Comparison of ENCODE assay signal across 8 cellular contexts in genomic region chr10:95755511-95756004, GRCh38. TPM values are rescaled to one million over a fixed set of nuclear protein-coding genes. Genes with fewer than 3 reads are reported as not detected.
A peak's percentile ranks its signal among the peaks of the same experiment; 100 is the strongest.
DNase-seq lines count a peak whose midpoint lies in the region; ATAC-seq and TF ChIP-seq lines count a peak whose summit lies in the region.

No MANE protein-coding gene starts in this region.

- DNase-seq in coronary artery (ENCODE audit: low spot score): no peak
- no peak for DNase-seq in mesothelial cell of epicardium (ENCODE audit: low spot score in 2 of 2, unreplicated experiment in 2 of 2)
- peak; percentile 19 to 54 for DNase-seq in uterus
- no peak for DNase-seq in activated CD4-positive, alpha-beta T cell treated with anti-CD3 and anti-CD28 coated beads, Interleukin-2, amount 10 ng/mL, durations not matched to agents 7 days and 5 days
- no peak for DNase-seq in NCI-H2107 treated with DMSO at 0.1 percent for 48 hours (lab: John Stamatoyannopoulos, UW; ENCODE audit: unreplicated experiment)
- no peak for DNase-seq in NCI-H1436 (lab: John Stamatoyannopoulos, UW)

- no peak for TF ChIP-seq CTCF in coronary artery (IDR thresholded peaks at IDR 0.05)
- TF ChIP-seq CTCF in mesothelial cell of epicardium (IDR thresholded peaks at IDR 0.05; ENCODE audit: unreplicated experiment): no peak
- no peak for TF ChIP-seq CTCF in uterus (IDR thresholded peaks at IDR 0.05)

- no peaks in the 10 kb centered on the region for H3K27me3 ChIP-seq in HUES6 (ENCODE audit: control insufficient read depth, insufficient read depth, low read length)
- H3K27me3 ChIP-seq in uterus: no peaks in the 10 kb centered on the region

- intact Hi-C loops in uterus (cut with DNase I; ENCODE audit: low total_unique reads): no loop called here

- CTCF ChIA-PET in activated CD4-positive, alpha-beta T cell treated with anti-CD3 and anti-CD28 coated beads, Interleukin-2, amount 10 ng/mL, durations not matched to agents 7 days and 5 days (lab: Charles Lee): interaction anchor here (2.3 kb wide), 1 partner anchor 61 kb away, joined by 6 read pairs; the partner anchor contains the start of gene TCTN3

- no peaks in the 10 kb centered on the region for H3K9me3 Mint-ChIP-seq in mesothelial cell of epicardium
- H3K9me3 Mint-ChIP-seq in activated CD4-positive, alpha-beta T cell treated with anti-CD3 and anti-CD28 coated beads, Interleukin-2, amount 10 ng/mL, durations not matched to agents 7 days and 5 days: no peaks in the 10 kb centered on the region

- H3K9ac ChIP-seq in HUES6 (ENCODE audit: low read length): peak overlapping the region; percentile 41

- peak; percentile 46 for ATAC-seq in GM19455 (IDR thresholded peaks at IDR 0.05; ENCODE audit: unreplicated experiment)

- H3K9me3 ChIP-seq in HUES6 (ENCODE audit: control insufficient read depth, insufficient read depth, low read depth, low read length): no peaks in the 10 kb centered on the region
- no peaks in the 10 kb centered on the region for H3K9me3 ChIP-seq in uterus

- H3K4me1 Mint-ChIP-seq in mesothelial cell of epicardium: peaks cover 14% of the 10 kb centered on the region
- H3K4me1 Mint-ChIP-seq in activated CD4-positive, alpha-beta T cell treated with anti-CD3 and anti-CD28 coated beads, Interleukin-2, amount 10 ng/mL, durations not matched to agents 7 days and 5 days: peaks cover 3% of the 10 kb centered on the region

- peak; percentile 36 to 41 for TF ChIP-seq POLR2A in uterus (IDR thresholded peaks at IDR 0.05)

- H3K27ac ChIP-seq in HUES6 (ENCODE audit: low read depth, low read length) (no peak overlapping the region), coronary artery (peak overlapping the region; percentile 82 to 93), uterus (peak overlapping the region; percentile 74 to 92)

- H3K36me3 Mint-ChIP-seq in mesothelial cell of epicardium: no peaks in the 10 kb centered on the region
- H3K36me3 Mint-ChIP-seq in activated CD4-positive, alpha-beta T cell treated with anti-CD3 and anti-CD28 coated beads, Interleukin-2, amount 10 ng/mL, durations not matched to agents 7 days and 5 days (ENCODE audit: low read depth): no peaks in the 10 kb centered on the region

- H3K27ac Mint-ChIP-seq in mesothelial cell of epicardium: no peak overlapping the region
- H3K27ac Mint-ChIP-seq in activated CD4-positive, alpha-beta T cell treated with anti-CD3 and anti-CD28 coated beads, Interleukin-2, amount 10 ng/mL, durations not matched to agents 7 days and 5 days: no peak overlapping the region

- H3K4me3 Mint-ChIP-seq in mesothelial cell of epicardium: peak overlapping the region; percentile 51
- no peak overlapping the region for H3K4me3 Mint-ChIP-seq in activated CD4-positive, alpha-beta T cell treated with anti-CD3 and anti-CD28 coated beads, Interleukin-2, amount 10 ng/mL, durations not matched to agents 7 days and 5 days

- peaks cover 30% of the 10 kb centered on the region for H3K27me3 Mint-ChIP-seq in mesothelial cell of epicardium (ENCODE audit: low read depth)
- H3K27me3 Mint-ChIP-seq in activated CD4-positive, alpha-beta T cell treated with anti-CD3 and anti-CD28 coated beads, Interleukin-2, amount 10 ng/mL, durations not matched to agents 7 days and 5 days: peaks cover 25% of the 10 kb centered on the region

- H3K4me1 ChIP-seq in HUES6 (ENCODE audit: control insufficient read depth, insufficient read depth, low read length) (peaks cover 16% of the 10 kb centered on the region), uterus (peaks cover 0 to 5% of the 10 kb centered on the region in 2 donors)

- H3K36me3 ChIP-seq in HUES6 (ENCODE audit: control insufficient read depth, insufficient read depth, low read length): no peaks in the 10 kb centered on the region
- no peaks in the 10 kb centered on the region for H3K36me3 ChIP-seq in uterus

- peak overlapping the region; percentile 54 for H3K4me3 ChIP-seq in HUES6 (ENCODE audit: low read depth, low read length)
- peak overlapping the region; percentile 64 for H3K4me3 ChIP-seq in coronary artery
- H3K4me3 ChIP-seq in uterus: peak overlapping the region; percentile 25 to 44

- POLR2A ChIA-PET in activated CD4-positive, alpha-beta T cell treated with anti-CD3 and anti-CD28 coated beads, Interleukin-2, amount 10 ng/mL, durations not matched to agents 7 days and 5 days (lab: Charles Lee): no interaction called here

RNA-seq across cellular contexts. Expression of gene ENTPD1, which starts 0.4 kb away (rescaled TPM):
- total RNA-seq in mesothelial cell of epicardium (1.1 to 1.5 TPM (median 1.2 TPM) in 3 replicates), uterus (10 to 100 TPM; 42.4 to 99.5 (median 69.5) TPM)
- under 1 TPM in 1 of 2 experiments, not detected in 1; 0.27 TPM for total RNA-seq in activated CD4-positive, alpha-beta T cell treated with anti-CD3 and anti-CD28 coated beads, Interleukin-2, amount 10 ng/mL, durations not matched to agents 7 days and 5 days

Comparison
In these comparisons a context has a peak if more than half of its experiments do, and no peak if none do; other contexts are left out.
1. DNase-seq: peak in uterus (2 of 2); none in coronary artery (single experiment), mesothelial cell of epicardium (0 of 2), activated CD4-positive, alpha-beta T cell treated with anti-CD3 and anti-CD28 coated beads, Interleukin-2, amount 10 ng/mL, durations not matched to agents 7 days and 5 days (single experiment), NCI-H2107 treated with DMSO at 0.1 percent for 48 hours (single experiment) and NCI-H1436 (single experiment).
2. RNA of gene ENTPD1, which starts 0.4 kb away (total RNA-seq): 42.4 to 99.5 TPM in uterus; 1.1 to 1.5 TPM in mesothelial cell of epicardium and 0.27 TPM in activated CD4-positive, alpha-beta T cell treated with anti-CD3 and anti-CD28 coated beads, Interleukin-2, amount 10 ng/mL, durations not matched to agents 7 days and 5 days; every median in the first group is over 10 times any median in the second.
3. Peak in every context shown above with its lines, with median percentiles within 50 percentile points of each other: H3K4me3 ChIP-seq.